In the genomic region with DNA sequence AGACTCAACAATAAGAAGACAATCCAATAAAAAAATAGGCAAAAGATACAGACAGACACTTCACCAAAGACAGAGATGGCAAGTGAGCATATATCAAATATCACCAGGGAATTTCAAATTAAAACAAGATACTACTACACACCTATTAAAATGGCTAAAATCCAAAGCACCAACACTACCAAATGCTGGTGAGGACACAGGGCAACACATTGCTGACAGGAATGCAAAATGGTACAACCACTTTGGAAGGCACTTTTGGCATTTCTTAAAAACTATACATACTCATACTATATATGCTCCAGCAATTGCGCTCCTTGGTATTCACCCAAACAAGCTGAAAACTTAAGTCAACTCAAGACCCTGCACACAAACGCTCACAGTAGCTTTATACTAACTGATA, we compare ENCODE assay signal across 2 cellular contexts.
A peak's percentile ranks its signal among the peaks of the same experiment; 100 is the strongest.
TF ChIP-seq lines count a peak whose summit lies in the region.

No MANE protein-coding gene starts in this region.

TF ChIP-seq in HepG2, 621 proteins besides CTCF, POLR2A, EP300 and RAD21:
- TF ChIP-seq MAFF (IDR thresholded peaks at IDR 0.05; ENCODE audit: low read depth, low read length) (no peak), ZNF7 (CRISPR knock-in tag; IDR thresholded peaks at IDR 0.05) (peak; percentile 73)

TF ChIP-seq in HEK293, 187 proteins besides CTCF, POLR2A, EP300 and RAD21:
- TF ChIP-seq KLF1 (tag by site-specific recombination; IDR thresholded peaks at IDR 0.05) (no peak), ZNF114 (tag by site-specific recombination; IDR thresholded peaks at IDR 0.05) (no peak), KLF17 (tag by site-specific recombination; IDR thresholded peaks at IDR 0.05) (no peak), ZNF629 (tag by site-specific recombination; IDR thresholded peaks at IDR 0.05) (no peak), ZNF184 (tag by site-specific recombination; IDR thresholded peaks at IDR 0.05) (peak; percentile 66; the same call in 1 of the 2 replicates)
- TF ChIP-seq, protein P1, sequence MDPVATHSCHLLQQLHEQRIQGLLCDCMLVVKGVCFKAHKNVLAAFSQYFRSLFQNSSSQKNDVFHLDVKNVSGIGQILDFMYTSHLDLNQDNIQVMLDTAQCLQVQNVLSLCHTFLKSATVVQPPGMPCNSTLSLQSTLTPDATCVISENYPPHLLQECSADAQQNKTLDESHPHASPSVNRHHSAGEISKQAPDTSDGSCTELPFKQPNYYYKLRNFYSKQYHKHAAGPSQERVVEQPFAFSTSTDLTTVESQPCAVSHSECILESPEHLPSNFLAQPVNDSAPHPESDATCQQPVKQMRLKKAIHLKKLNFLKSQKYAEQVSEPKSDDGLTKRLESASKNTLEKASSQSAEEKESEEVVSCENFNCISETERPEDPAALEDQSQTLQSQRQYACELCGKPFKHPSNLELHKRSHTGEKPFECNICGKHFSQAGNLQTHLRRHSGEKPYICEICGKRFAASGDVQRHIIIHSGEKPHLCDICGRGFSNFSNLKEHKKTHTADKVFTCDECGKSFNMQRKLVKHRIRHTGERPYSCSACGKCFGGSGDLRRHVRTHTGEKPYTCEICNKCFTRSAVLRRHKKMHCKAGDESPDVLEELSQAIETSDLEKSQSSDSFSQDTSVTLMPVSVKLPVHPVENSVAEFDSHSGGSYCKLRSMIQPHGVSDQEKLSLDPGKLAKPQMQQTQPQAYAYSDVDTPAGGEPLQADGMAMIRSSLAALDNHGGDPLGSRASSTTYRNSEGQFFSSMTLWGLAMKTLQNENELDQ (tag by site-specific recombination; IDR thresholded peaks at IDR 0.05; ENCODE audit: low read depth) = no peak
